In the genomic region with DNA sequence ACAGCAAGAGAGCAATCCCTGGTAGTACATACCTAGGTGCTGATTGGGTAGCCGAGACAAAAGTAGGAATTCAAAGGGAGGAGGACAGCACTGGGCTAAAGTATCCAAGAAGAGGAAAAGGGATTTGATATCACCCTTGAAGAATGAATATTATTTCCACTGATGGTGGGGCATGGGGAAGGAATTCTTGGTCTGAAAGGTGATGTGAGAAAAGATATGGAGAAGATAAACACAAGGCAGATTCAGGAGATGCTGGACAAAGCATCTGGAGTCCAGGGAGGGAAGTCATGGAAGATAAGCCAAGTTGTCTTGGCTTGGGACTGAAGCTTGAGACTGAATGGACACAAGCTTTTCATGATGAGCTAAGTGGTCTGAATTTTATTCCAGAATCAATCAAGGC, we compare ENCODE assay signal across 1 cellular context.
TF ChIP-seq lines count a peak whose summit lies in the region.

No MANE protein-coding gene starts in this region.

TF ChIP-seq in SK-N-SH, 30 proteins besides CTCF, POLR2A, EP300 and RAD21 (continued from another document):
- no peak for TF ChIP-seq CHD2 (IDR thresholded peaks at IDR 0.05; ENCODE audit: low read length, partially characterized antibody)
- TF ChIP-seq FOXM1 (IDR thresholded peaks at IDR 0.05; ENCODE audit: low read depth) = no peak
- TF ChIP-seq, protein P1, sequence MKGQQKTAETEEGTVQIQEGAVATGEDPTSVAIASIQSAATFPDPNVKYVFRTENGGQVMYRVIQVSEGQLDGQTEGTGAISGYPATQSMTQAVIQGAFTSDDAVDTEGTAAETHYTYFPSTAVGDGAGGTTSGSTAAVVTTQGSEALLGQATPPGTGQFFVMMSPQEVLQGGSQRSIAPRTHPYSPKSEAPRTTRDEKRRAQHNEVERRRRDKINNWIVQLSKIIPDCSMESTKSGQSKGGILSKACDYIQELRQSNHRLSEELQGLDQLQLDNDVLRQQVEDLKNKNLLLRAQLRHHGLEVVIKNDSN (IDR thresholded peaks at IDR 0.05; ENCODE audit: borderline replicate concordance, low read depth) = no peak
- 0 out of 2 replicates have a peak, but pooled peaks have one; percentile 23 for TF ChIP-seq TEAD4 (IDR thresholded peaks at IDR 0.05; ENCODE audit: borderline replicate concordance, insufficient read depth)
